ENCODE assay signal across 21 cellular contexts in the genomic region with DNA sequence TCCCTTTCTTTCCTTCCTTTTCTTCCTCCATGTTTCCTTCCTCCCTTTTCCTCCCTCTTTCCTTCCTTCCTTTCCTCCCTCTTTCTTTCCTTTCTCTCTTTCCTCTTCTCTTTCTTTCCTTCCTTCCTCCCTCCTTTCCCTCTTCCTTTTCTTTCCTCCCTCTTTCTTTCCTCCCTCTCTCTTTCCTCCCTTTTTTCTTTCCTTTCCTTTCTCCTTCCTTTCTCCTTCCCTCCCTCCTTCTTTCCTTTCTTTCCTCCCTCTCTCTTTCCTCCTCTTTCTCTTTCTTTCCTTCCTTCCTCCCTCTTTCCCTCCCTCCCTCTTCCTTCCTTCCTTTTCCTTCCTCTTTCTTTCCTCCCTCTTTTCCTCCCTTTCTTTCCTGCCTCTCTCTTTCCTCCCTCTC.
DNase-seq lines count a peak whose midpoint lies in the region; ATAC-seq, FAIRE-seq and TF ChIP-seq lines count a peak whose summit lies in the region.
"Had no signal": no experiment of that assay in that cellular context is flagged by ENCODE, and none has a peak within 500 bp of the region (broad histone marks: within the 10 kb centered on the region; RNA-seq: fewer than 3 reads in every experiment).

No MANE protein-coding gene starts in this region.

- H3K9me3 ChIP-seq in HepG2 (ENCODE audit: low read length), result no peaks in the 10 kb centered on the region
- H3K9me3 ChIP-seq in right lobe of liver, result no peaks in the 10 kb centered on the region
- H3K9me3 ChIP-seq in HEK293 (ENCODE audit: control insufficient read depth, insufficient read depth, low read depth, low read length), result no peaks in the 10 kb centered on the region
- no peaks in the 10 kb centered on the region for H3K9me3 ChIP-seq in K562 (replicated peaks; ENCODE audit: control insufficient read depth, insufficient read depth, low read depth, low read length)

- H2AFZ ChIP-seq in HepG2 (ENCODE audit: low read length) (no peak overlapping the region), K562 (ENCODE audit: low read depth, low read length) (no peak overlapping the region)

- H3K27ac ChIP-seq in HepG2 (ENCODE audit: extremely low read length, insufficient read depth, low read length), result no peak overlapping the region
- no peak overlapping the region for H3K27ac ChIP-seq in right lobe of liver
- no peak overlapping the region for H3K27ac ChIP-seq in HEK293 (ENCODE audit: extremely low read depth, low read depth, low read length)
- H3K27ac ChIP-seq in K562 (ENCODE audit: extremely low read depth, low read depth, low read length), result no peak overlapping the region
- H3K27ac ChIP-seq: BLaER1 treated with 17β-estradiol and CSF1 and Interleukin-3, amounts not matched to agents 10 nM and 100 nM; C4-2B had no signal

- H3K36me3 ChIP-seq in HepG2 (replicated peaks in 1 of 2; ENCODE audit: control insufficient read depth in 1 of 2, insufficient read depth in 2 of 2, low read length in 2 of 2) (no peaks in the 10 kb centered on the region), right lobe of liver (no peaks in the 10 kb centered on the region), HEK293 (ENCODE audit: control insufficient read depth in 2 of 2, insufficient read depth in 1 of 2, low read length in 2 of 2) (no peaks in the 10 kb centered on the region), K562 (ENCODE audit: control insufficient read depth, insufficient read depth, low read length) (no peaks in the 10 kb centered on the region)
- H3K36me3 ChIP-seq: BLaER1 treated with 17β-estradiol and CSF1 and Interleukin-3, amounts not matched to agents 10 nM and 100 nM had no signal

- H3K27me3 ChIP-seq in HepG2 (ENCODE audit: control insufficient read depth in 1 of 2, insufficient read depth in 2 of 2, low read length in 2 of 2), result no peaks in the 10 kb centered on the region
- H3K27me3 ChIP-seq in right lobe of liver, result no peaks in the 10 kb centered on the region
- H3K27me3 ChIP-seq in K562 (ENCODE audit: control insufficient read depth in 2 of 2, insufficient read depth in 2 of 2, low read length in 2 of 2), result no peaks in the 10 kb centered on the region
- H3K27me3 ChIP-seq: BLaER1 treated with 17β-estradiol and CSF1 and Interleukin-3, amounts not matched to agents 10 nM and 100 nM had no signal

- ATAC-seq in HepG2, result no peak
- no peak for ATAC-seq in right lobe of liver
- ATAC-seq in K562, result no peak
- ATAC-seq: CD8-positive, alpha-beta T cell had no signal

- intact Hi-C loops in HepG2 (cut with micrococcal nuclease; ENCODE audit: unreplicated experiment) (no loop called here), right lobe of liver (cut with DNase I) (no loop called here), K562 (cut with micrococcal nuclease) (no loop called here)

- TF ChIP-seq EP300 in HepG2 (IDR thresholded peaks at IDR 0.05; ENCODE audit: low read depth in 2 of 2, low read length in 2 of 2) (no peak), HepG2 (CRISPR knock-in tag; IDR thresholded peaks at IDR 0.05; ENCODE audit: borderline replicate concordance) (no peak), K562 (IDR thresholded peaks at IDR 0.05; ENCODE audit: low read length) (no peak)

- no peaks in the 10 kb centered on the region for H3K79me2 ChIP-seq in HepG2 (ENCODE audit: insufficient read depth, low read length)
- H3K79me2 ChIP-seq in K562 (ENCODE audit: control insufficient read depth, insufficient read depth, low read length), result no peaks in the 10 kb centered on the region

- TF ChIP-seq RAD21 in HepG2 (CRISPR knock-in tag; IDR thresholded peaks at IDR 0.05), result no peak
- no peak for TF ChIP-seq RAD21 in K562 (CRISPR knock-in tag; conservative IDR thresholded peaks at IDR 0.05 in 1 of 2, IDR thresholded peaks at IDR 0.05 in 1 of 2)

- no peaks in the 10 kb centered on the region for H3K9me1 ChIP-seq in K562 (ENCODE audit: control insufficient read depth, insufficient read depth, low read length)

- BruUV-seq in HepG2 (replicated peaks; lab: Mats Ljungman, UMichigan), result no TSS peak
- BruUV-seq in K562 (replicated peaks; lab: Mats Ljungman, UMichigan), result no TSS peak

- in situ Hi-C loops in HepG2 (cut with HindIII; ENCODE audit: extremely low pct_ligation_motif_present, low pct_unique_long_range_greater_than_20kb) (no loop called here), K562 (cut with MboI) (no loop called here)

- CTCF ChIA-PET in HepG2 (lab: Yijun Ruan, JAX; ENCODE audit: low intra/inter-chr PET ratio, low total read pairs) (no interaction called here), HEK293 (lab: Yijun Ruan, JAX) (no interaction called here), K562 (lab: Yijun Ruan, JAX; ENCODE audit: low intra/inter-chr PET ratio) (no interaction called here)

- H4K20me1 ChIP-seq in HepG2 (ENCODE audit: insufficient read depth, low read length), result no peaks in the 10 kb centered on the region
- no peaks in the 10 kb centered on the region for H4K20me1 ChIP-seq in K562 (replicated peaks; ENCODE audit: control insufficient read depth, insufficient read depth, low read length)
- H4K20me1 ChIP-seq: BLaER1 treated with 17β-estradiol and CSF1 and Interleukin-3, amounts not matched to agents 10 nM and 100 nM had no signal

- DNase-seq in HepG2 (ENCODE audit: low spot score) (no peak), right lobe of liver (no peak), K562 (ENCODE audit: extremely low read depth in 1 of 4, low spot score in 3 of 4) (no peak), cerebellum (ENCODE audit: low spot score) (no peak), Kasumi-1 (lab: John Stamatoyannopoulos, UW) (no peak)
- DNase-seq: 8988T; ACHN; Caco-2; Calu3; CD4-positive, alpha-beta T cell; CD8-positive, alpha-beta T cell; DMS79 treated with DMSO at 0.1 percent for 48 hours; GF-D8 had no signal

- no peak for FAIRE-seq in HepG2 (lab: Jason Lieb, UNC)
- no peak for FAIRE-seq in K562 (lab: Jason Lieb, UNC)
- FAIRE-seq: A204.1, D721Med, G401.6, GM12891, GM19239 had no signal

- H3K9ac ChIP-seq in HepG2 (ENCODE audit: insufficient read depth, low read depth, low read length) (no peak overlapping the region), K562 (ENCODE audit: insufficient read depth in 1 of 2, low read depth in 2 of 2, low read length in 2 of 2) (no peak overlapping the region)
- H3K9ac ChIP-seq: BLaER1 treated with 17β-estradiol and CSF1 and Interleukin-3, amounts not matched to agents 10 nM and 100 nM had no signal

- H3K4me2 ChIP-seq in HepG2 (ENCODE audit: low read depth, low read length) (no peak overlapping the region), K562 (ENCODE audit: insufficient read depth, low read length) (no peak overlapping the region)
- H3K4me2 ChIP-seq: BLaER1 treated with 17β-estradiol and CSF1 and Interleukin-3, amounts not matched to agents 10 nM and 100 nM had no signal

- POLR2A ChIA-PET in HepG2 (lab: Yijun Ruan, JAX) (no interaction called here), HEK293 (lab: Yijun Ruan, JAX) (no interaction called here), K562 (lab: Yijun Ruan, JAX) (no interaction called here)

- H3K4me1 ChIP-seq in HepG2 (ENCODE audit: insufficient read depth, low read length) (no peaks in the 10 kb centered on the region), right lobe of liver (no peaks in the 10 kb centered on the region), HEK293 (ENCODE audit: control insufficient read depth, insufficient read depth, low read length) (no peaks in the 10 kb centered on the region), K562 (replicated peaks in 1 of 2; ENCODE audit: control insufficient read depth in 2 of 2, insufficient read depth in 2 of 2, low read length in 2 of 2) (no peaks in the 10 kb centered on the region)
- H3K4me1 ChIP-seq: BLaER1 treated with 17β-estradiol and CSF1 and Interleukin-3, amounts not matched to agents 10 nM and 100 nM; Caco-2 had no signal

- TF ChIP-seq POLR2A in HepG2 (IDR thresholded peaks at IDR 0.05; ENCODE audit: insufficient read depth in 1 of 2, low read depth in 2 of 2, low read length in 2 of 2) (no peak), right lobe of liver (IDR thresholded peaks at IDR 0.05) (no peak), K562 (conservative IDR thresholded peaks at IDR 0.05) (no peak)

- H3K4me3 ChIP-seq in HepG2 (replicated peaks in 1 of 3; ENCODE audit: insufficient read depth in 1 of 3, low read depth in 2 of 3, low read length in 3 of 3) (no peak overlapping the region), right lobe of liver (no peak overlapping the region), HEK293 (ENCODE audit: low read depth, low read length) (no peak overlapping the region), K562 (no peak overlapping the region)
- H3K4me3 ChIP-seq: BLaER1 treated with 17β-estradiol and CSF1 and Interleukin-3, amounts not matched to agents 10 nM and 100 nM had no signal

- no peak for TF ChIP-seq CTCF in HepG2 (CRISPR knock-in tag; IDR thresholded peaks at IDR 0.05)
- TF ChIP-seq CTCF in right lobe of liver (IDR thresholded peaks at IDR 0.05), result no peak
- TF ChIP-seq CTCF in HEK293 (tag by site-specific recombination; IDR thresholded peaks at IDR 0.05), result no peak
- no peak for TF ChIP-seq CTCF in K562 (IDR thresholded peaks at IDR 0.05 in 2 of 3, conservative IDR thresholded peaks at IDR 0.05 in 1 of 3; ENCODE audit: insufficient read depth in 2 of 3, low read depth in 1 of 3, low read length in 3 of 3)

TF ChIP-seq in HepG2, 621 proteins besides CTCF, POLR2A, EP300 and RAD21 (continues in another document):
- TF ChIP-seq FOXO1 (CRISPR knock-in tag; IDR thresholded peaks at IDR 0.05), result no peak
- no peak for TF ChIP-seq ZNF558 (CRISPR knock-in tag; IDR thresholded peaks at IDR 0.05; ENCODE audit: borderline replicate concordance)
- no peak for TF ChIP-seq ZNF296 (CRISPR knock-in tag; conservative IDR thresholded peaks at IDR 0.05)
- no peak for TF ChIP-seq AHR (CRISPR knock-in tag; IDR thresholded peaks at IDR 0.05)
- no peak for TF ChIP-seq CHD2 (IDR thresholded peaks at IDR 0.05; ENCODE audit: low read depth, low read length)
- TF ChIP-seq ZNF652 (CRISPR knock-in tag; IDR thresholded peaks at IDR 0.05; ENCODE audit: borderline replicate concordance, low read depth), result no peak

TF ChIP-seq in HEK293, 187 proteins besides CTCF, POLR2A, EP300 and RAD21 (continues in another document):
- TF ChIP-seq SCRT1 (tag by site-specific recombination; IDR thresholded peaks at IDR 0.05; ENCODE audit: borderline replicate concordance) (no peak), HOXA7 (CRISPR knock-in tag; IDR thresholded peaks at IDR 0.05; ENCODE audit: borderline replicate concordance) (no peak), PRDM1 (tag by site-specific recombination; IDR thresholded peaks at IDR 0.05) (peak; percentile 94)

TF ChIP-seq in K562, 482 proteins besides CTCF, POLR2A, EP300 and RAD21 (continues in another document):
- no peak for TF ChIP-seq ARID1B (IDR thresholded peaks at IDR 0.05)
- TF ChIP-seq SMARCE1 (IDR thresholded peaks at IDR 0.05), result no peak

Comparison
In these comparisons a context has a peak if more than half of its experiments do, and no peak if none do; other contexts are left out.
1. Of the 241 proteins assayed by ChIP-seq in both HepG2 and K562: peak only in HepG2: FOXK2, MNT and PCBP2; only in K562: ZNF512; in both: none; in neither: 234; mixed calls (peak in some experiments, not most) for 3.